16 cellular contexts compared by ENCODE assay signal in the genomic region with DNA sequence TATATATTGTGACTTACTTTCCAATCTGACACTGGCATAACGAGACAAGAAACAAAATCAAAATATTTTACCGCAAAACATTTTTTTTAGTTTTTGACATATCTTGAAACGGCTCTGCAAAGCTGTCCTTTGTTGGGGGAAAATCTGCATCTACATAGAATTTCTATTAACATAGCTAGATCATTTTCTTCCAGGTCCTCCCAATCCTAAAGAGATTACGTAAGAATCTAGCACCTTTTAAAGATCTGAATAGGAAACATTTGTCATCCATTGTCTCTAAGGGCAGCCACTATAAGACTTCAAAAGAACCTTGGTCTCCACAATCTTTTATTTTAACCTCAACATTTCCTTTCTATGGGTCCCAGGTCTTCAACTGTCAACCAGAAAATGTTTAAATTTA. TPM values are rescaled to one million over a fixed set of nuclear protein-coding genes. Genes with fewer than 3 reads are reported as not detected.
DNase-seq lines count a peak whose midpoint lies in the region; ATAC-seq, FAIRE-seq and TF ChIP-seq lines count a peak whose summit lies in the region.
"Had no signal": no experiment of that assay in that cellular context is flagged by ENCODE, and none has a peak within 500 bp of the region (broad histone marks: within the 10 kb centered on the region; RNA-seq: fewer than 3 reads in every experiment).

No MANE protein-coding gene starts in this region.

- H3K27ac Mint-ChIP-seq in CD8-positive, alpha-beta T cell, result no peak overlapping the region
- H3K27ac Mint-ChIP-seq in IgD-negative memory B cell (peak overlapping the region in 2 of 3 donors; percentile 95 to 98), neural crest cell (ENCODE audit: unreplicated experiment) (no peak overlapping the region)

- no peak for TF ChIP-seq RAD21 in K562 (CRISPR knock-in tag; conservative IDR thresholded peaks at IDR 0.05 in 1 of 2, IDR thresholded peaks at IDR 0.05 in 1 of 2)

- 70% methylated on average over 4 of the region's 4 CpGs for WGBS in K562 (ENCODE audit: insufficient coverage, low coverage, missing lambda C conversion rate)

- no peak for ATAC-seq in CD8-positive, alpha-beta T cell
- ATAC-seq in K562 (no peak), GM19351 (IDR thresholded peaks at IDR 0.05; ENCODE audit: unreplicated experiment) (no peak), HG03139 (IDR thresholded peaks at IDR 0.05; ENCODE audit: unreplicated experiment) (no peak)

- no peak overlapping the region for H3K9ac ChIP-seq in K562 (ENCODE audit: insufficient read depth in 1 of 2, low read depth in 2 of 2, low read length in 2 of 2)

- TF ChIP-seq CTCF in CD8-positive, alpha-beta T cell (IDR thresholded peaks at IDR 0.05), result no peak
- TF ChIP-seq CTCF in K562 (IDR thresholded peaks at IDR 0.05 in 2 of 3, conservative IDR thresholded peaks at IDR 0.05 in 1 of 3; ENCODE audit: insufficient read depth in 2 of 3, low read depth in 1 of 3, low read length in 3 of 3) (no peak), neural crest cell (conservative IDR thresholded peaks at IDR 0.05) (no peak)

- TF ChIP-seq POLR2A in K562 (conservative IDR thresholded peaks at IDR 0.05), result no peak

- no peak for TF ChIP-seq EP300 in K562 (IDR thresholded peaks at IDR 0.05; ENCODE audit: low read length)

- no peak for DNase-seq in CD8-positive, alpha-beta T cell
- DNase-seq in K562 (ENCODE audit: extremely low read depth in 1 of 4, low spot score in 3 of 4) (no peak), neural crest cell (ENCODE audit: low read depth, low spot score) (no peak), SKM-1 treated with dmso at 0.1 percent for 144 hours (lab: John Stamatoyannopoulos, UW; ENCODE audit: unreplicated experiment) (no peak)
- DNase-seq in activated CD4-positive, alpha-beta T cell treated with anti-CD3 and anti-CD28 coated beads, Interleukin-2, amount 50 U/mL, for 1 hour, result no peak
- DNase-seq: activated naive CD4-positive, alpha-beta T cell; retina; upper lobe of left lung had no signal

- no peaks in the 10 kb centered on the region for H3K9me3 Mint-ChIP-seq in CD8-positive, alpha-beta T cell
- H3K9me3 Mint-ChIP-seq in IgD-negative memory B cell (peaks cover 0 to 3% (median 0%) of the 10 kb centered on the region in 3 donors), neural crest cell (peaks cover 16% of the 10 kb centered on the region)

- peaks cover under 1% of the 10 kb centered on the region for H3K36me3 ChIP-seq in CD8-positive, alpha-beta T cell (ENCODE audit: insufficient read depth, low read length)
- peaks cover 3% of the 10 kb centered on the region; the same call in 1 of the 3 replicates for H3K36me3 ChIP-seq in K562 (ENCODE audit: control insufficient read depth, insufficient read depth, low read length)
- H3K36me3 ChIP-seq: gastroesophageal sphincter had no signal

- peaks cover 4% of the 10 kb centered on the region for H3K36me3 Mint-ChIP-seq in CD8-positive, alpha-beta T cell
- H3K36me3 Mint-ChIP-seq in IgD-negative memory B cell (no peaks in the 10 kb centered on the region), neural crest cell (ENCODE audit: low read depth) (peaks cover 25% of the 10 kb centered on the region)

- CTCF ChIA-PET in CD8-positive, alpha-beta T cell (lab: Charles Lee), result no interaction called here
- CTCF ChIA-PET in K562 (lab: Yijun Ruan, JAX; ENCODE audit: low intra/inter-chr PET ratio), result no interaction called here

- in situ Hi-C loops in K562 (cut with MboI), result no loop called here

- POLR2A ChIA-PET in CD8-positive, alpha-beta T cell (lab: Charles Lee), result interaction anchor here (1.1 kb wide), 1 partner anchor 10 kb away, joined by 3 read pairs; no protein-coding TSS in a partner anchor
- POLR2A ChIA-PET in K562 (lab: Yijun Ruan, JAX), result no interaction called here

- H3K4me1 ChIP-seq in CD8-positive, alpha-beta T cell (ENCODE audit: insufficient read depth, low read length), result peaks cover 25% of the 10 kb centered on the region
- peaks cover 7 to 11% of the 10 kb centered on the region in 2 experiments; a peak in 3 of 5 replicates for H3K4me1 ChIP-seq in K562 (replicated peaks in 1 of 2; ENCODE audit: control insufficient read depth in 2 of 2, insufficient read depth in 2 of 2, low read length in 2 of 2)

- no peaks in the 10 kb centered on the region for H3K27me3 ChIP-seq in CD8-positive, alpha-beta T cell (ENCODE audit: insufficient read depth, low read length)
- no peaks in the 10 kb centered on the region for H3K27me3 ChIP-seq in K562 (ENCODE audit: control insufficient read depth in 2 of 2, insufficient read depth in 2 of 2, low read length in 2 of 2)
- H3K27me3 ChIP-seq: gastroesophageal sphincter, upper lobe of left lung had no signal

- no peak overlapping the region for H3K4me3 ChIP-seq in CD8-positive, alpha-beta T cell (ENCODE audit: low read depth, low read length)
- H3K4me3 ChIP-seq in K562, result no peak overlapping the region

- no peaks in the 10 kb centered on the region for H3K9me1 ChIP-seq in K562 (ENCODE audit: control insufficient read depth, insufficient read depth, low read length)

- H4K20me1 ChIP-seq in K562 (replicated peaks; ENCODE audit: control insufficient read depth, insufficient read depth, low read length), result no peaks in the 10 kb centered on the region

- peaks cover 50% of the 10 kb centered on the region for H3K4me1 Mint-ChIP-seq in CD8-positive, alpha-beta T cell (ENCODE audit: low read depth)
- H3K4me1 Mint-ChIP-seq in IgD-negative memory B cell (peaks cover 15 to 30% (median 26%) of the 10 kb centered on the region in 3 donors), neural crest cell (peaks cover 34% of the 10 kb centered on the region)

- H3K27ac ChIP-seq in CD8-positive, alpha-beta T cell (ENCODE audit: low read depth, low read length), result no peak overlapping the region
- H3K27ac ChIP-seq in K562 (ENCODE audit: extremely low read depth, low read depth, low read length), result no peak overlapping the region

- BruUV-seq in K562 (replicated peaks; lab: Mats Ljungman, UMichigan), result no TSS peak

- no peak for FAIRE-seq in K562 (lab: Jason Lieb, UNC)

- intact Hi-C loops in CD8-positive, alpha-beta T cell (cut with DNase I, micrococcal nuclease), result loop anchor here in 1 of 2 experiments (2.0 kb wide), 1 partner anchor 533 kb away; no protein-coding TSS in a partner anchor
- intact Hi-C loops in K562 (cut with micrococcal nuclease), result loop anchor here (10.0 kb wide), 1 partner anchor 189 kb away; no protein-coding TSS in a partner anchor

- H3K4me2 ChIP-seq in K562 (ENCODE audit: insufficient read depth, low read length), result no peak overlapping the region

- no peaks in the 10 kb centered on the region for H3K27me3 Mint-ChIP-seq in CD8-positive, alpha-beta T cell (ENCODE audit: low read depth)
- H3K27me3 Mint-ChIP-seq in IgD-negative memory B cell (no peaks in the 10 kb centered on the region), neural crest cell (ENCODE audit: low read depth) (peaks cover 4% of the 10 kb centered on the region)

- peaks cover 33% of the 10 kb centered on the region for H3K79me2 ChIP-seq in K562 (ENCODE audit: control insufficient read depth, insufficient read depth, low read length)

- no peaks in the 10 kb centered on the region for H3K9me3 ChIP-seq in CD8-positive, alpha-beta T cell (ENCODE audit: low read length)
- H3K9me3 ChIP-seq in K562 (replicated peaks; ENCODE audit: control insufficient read depth, insufficient read depth, low read depth, low read length), result peaks cover 6% of the 10 kb centered on the region; the same call in 1 of the 2 replicates
- H3K9me3 ChIP-seq: gastroesophageal sphincter, upper lobe of left lung had no signal

- H2AFZ ChIP-seq in K562 (ENCODE audit: low read depth, low read length), result no peak overlapping the region

- H3K4me3 Mint-ChIP-seq in CD8-positive, alpha-beta T cell, result peak overlapping the region; percentile 95
- peak overlapping the region; percentile 3 to 98 (median 96) for H3K4me3 Mint-ChIP-seq in IgD-negative memory B cell
- peak overlapping the region; percentile 97 for H3K4me3 Mint-ChIP-seq in neural crest cell

RNA-seq across cellular contexts. Expression of gene MFF, which starts 1.2 kb away (rescaled TPM):
- 10 to 100 TPM; 48.6 to 50.3 TPM for total RNA-seq in CD8-positive, alpha-beta T cell
- polyA plus RNA-seq in IgD-negative memory B cell, result 139 TPM
- 15.5 and 39.8 TPM in 2 replicates for total RNA-seq in K562 (2011; cell fraction: chromatin; rRNA removed; ENCODE audit: low replicate concordance)
- total RNA-seq in K562 (2011; cell fraction: nucleolus; rRNA removed), result 10.3 and 13.2 TPM in 2 replicates
- total RNA-seq in K562 (2011; cell fraction: nucleoplasm; rRNA removed), result 18.8 and 33.6 TPM in 2 replicates
- 66.9 and 75.4 TPM in 2 replicates for total RNA-seq in K562 (2014; rRNA removed)
- total RNA-seq in K562 (2014; rRNA removed; fragmentation: Illumina TruSeq; extraction: Trizol), result 62.2 and 71.9 TPM in 2 replicates
- total RNA-seq in K562 (2015; rRNA removed; fragmentation: Illumina TruSeq; extraction: Trizol), result 71.3 and 73.7 TPM in 2 replicates
- total RNA-seq in K562 (2021), result 47.0 and 49.4 TPM in 2 replicates
- 44.1 and 51.5 TPM in 2 replicates for polyA plus RNA-seq in K562 (2011; rRNA removed)
- polyA plus RNA-seq in K562 (2011; cell fraction: cytosol; rRNA removed), result 18.0 and 28.2 TPM in 2 replicates
- polyA plus RNA-seq in K562 (2011; cell fraction: nucleus; rRNA removed), result 31.1 and 36.6 TPM in 2 replicates
- 47.1 and 50.3 TPM in 2 replicates for polyA plus RNA-seq in K562 (2012)
- polyA plus RNA-seq in K562 (2014; fragmentation: Illumina TruSeq; extraction: Trizol), result 53.0 and 58.5 TPM in 2 replicates
- 10 to 100 TPM in 1 of 2 experiments, 1 to 10 TPM in 1; 9.4 to 12.6 TPM for polyA plus RNA-seq in K562 (2014; fragmentation: Nextera tagmentation; extraction: Ambion mirVana)
- polyA plus RNA-seq in K562 (2014; rRNA removed), result 45.9 and 55.7 TPM in 2 replicates
- 56.3 and 58.1 TPM in 2 replicates for polyA minus RNA-seq in K562 (2011; rRNA and poly(A)+ RNA removed)
- polyA minus RNA-seq in K562 (2011; cell fraction: cytosol; rRNA and poly(A)+ RNA removed), result 31.3 and 35.4 TPM in 2 replicates
- polyA minus RNA-seq in K562 (2011; cell fraction: nucleus; rRNA and poly(A)+ RNA removed), result 33.9 and 58.3 TPM in 2 replicates
- total RNA-seq in neural crest cell, result 84.1 and 94.2 TPM in 2 replicates

RNA-seq across cellular contexts. Expression of gene TM4SF20, which starts 55.3 kb away (rescaled TPM):
- not detected for total RNA-seq in CD8-positive, alpha-beta T cell
- polyA plus RNA-seq in IgD-negative memory B cell (not detected), K562 (2011; rRNA removed) (not detected in 2 replicates), K562 (2014; fragmentation: Illumina TruSeq; extraction: Trizol) (not detected in 2 replicates), K562 (2014; fragmentation: Nextera tagmentation; extraction: Ambion mirVana) (not detected), K562 (2014; rRNA removed) (not detected in 2 replicates)
- total RNA-seq in K562 (2011; cell fraction: chromatin; rRNA removed; ENCODE audit: low replicate concordance), result not detected in 2 replicates
- not detected in 2 replicates for total RNA-seq in K562 (2011; cell fraction: nucleolus; rRNA removed)
- not detected in 2 replicates for total RNA-seq in K562 (2011; cell fraction: nucleoplasm; rRNA removed)
- total RNA-seq in K562 (2014; rRNA removed) (not detected in 2 replicates), K562 (2014; rRNA removed; fragmentation: Illumina TruSeq; extraction: Trizol) (not detected in 2 replicates), K562 (2015; rRNA removed; fragmentation: Illumina TruSeq; extraction: Trizol) (not detected in 2 replicates), K562 (2021) (not detected in 2 replicates), neural crest cell (not detected in 2 replicates)
- polyA plus RNA-seq in K562 (2011; cell fraction: cytosol; rRNA removed), result not detected in 2 replicates
- polyA plus RNA-seq in K562 (2011; cell fraction: nucleus; rRNA removed), result not detected in 2 replicates
- not detected in 2 replicates for polyA plus RNA-seq in K562 (2012)
- polyA minus RNA-seq in K562 (2011; rRNA and poly(A)+ RNA removed), result not detected in 2 replicates
- not detected in 2 replicates for polyA minus RNA-seq in K562 (2011; cell fraction: cytosol; rRNA and poly(A)+ RNA removed)
- polyA minus RNA-seq in K562 (2011; cell fraction: nucleus; rRNA and poly(A)+ RNA removed), result not detected in 2 replicates
- total RNA-seq: activated CD8-positive, alpha-beta memory T cell treated with anti-CD3 and anti-CD28 coated beads for 36 hours; cardiac septum; gastroesophageal sphincter; mononuclear cell; upper lobe of left lung had no signal
- polyA plus RNA-seq: CD14-positive monocyte had no signal

Comparison
In these comparisons a context has a peak if more than half of its experiments do, and no peak if none do; other contexts are left out.
1. H3K27ac Mint-ChIP-seq: peak in IgD-negative memory B cell (2 of 3); none in CD8-positive, alpha-beta T cell (single experiment) and neural crest cell (single experiment).
2. Peak in every context shown above with its lines, with median percentiles within 50 percentile points of each other: H3K4me3 Mint-ChIP-seq.